Comparison of ENCODE assay signal across 8 cellular contexts in genomic region chr16:83898463-83899271, GRCh38. TPM values are rescaled to one million over a fixed set of nuclear protein-coding genes. Genes with fewer than 3 reads are reported as not detected.
DNase-seq lines count a peak whose midpoint lies in the region; ATAC-seq and TF ChIP-seq lines count a peak whose summit lies in the region.

Gene MLYCD, plus strand, starts transcription at chr16:83899115. Its CDS starts 30 bp downstream, at chr16:83899145.

- DNase-seq in C1 segment of cervical spinal cord (lab: John Stamatoyannopoulos, UW): peak; percentile 8 to 95 (median 83)
- DNase-seq in NOMO-1 (lab: John Stamatoyannopoulos, UW; ENCODE audit: unreplicated experiment in 2 of 2): peak; percentile 75 to 77
- DNase-seq in activated CD8-positive, alpha-beta memory T cell treated with anti-CD3 and anti-CD28 coated beads, Interleukin-2, amount 50 U/mL, for 24 hours (ENCODE audit: extremely low read depth): peak; percentile 27
- DNase-seq in endodermal cell: peak; percentile 95
- DNase-seq in mesothelial cell of epicardium (ENCODE audit: low spot score in 2 of 2, unreplicated experiment in 2 of 2): peak; percentile 66 to 75
- peak; percentile 31 to 62 for DNase-seq in stimulated activated CD8-positive, alpha-beta memory T cell treated with anti-CD3 and anti-CD28 coated beads, Interleukin-15, amount 100 ng/mL, for 4 hours (ENCODE audit: low read depth in 2 of 2)

- no peak for TF ChIP-seq CTCF in endodermal cell (conservative IDR thresholded peaks at IDR 0.05)
- no peak for TF ChIP-seq CTCF in mesothelial cell of epicardium (IDR thresholded peaks at IDR 0.05; ENCODE audit: unreplicated experiment)

- H3K36me3 ChIP-seq in endodermal cell (ENCODE audit: control insufficient read depth, insufficient read depth, low read length): no peaks in the 10 kb centered on the region

- H3K4me1 ChIP-seq in endodermal cell (ENCODE audit: control insufficient read depth, insufficient read depth, low read length): peaks cover 8% of the 10 kb centered on the region

- H3K9me3 Mint-ChIP-seq in endodermal cell (peaks cover 8% of the 10 kb centered on the region), mesothelial cell of epicardium (no peaks in the 10 kb centered on the region)

- H3K9me3 ChIP-seq in endodermal cell (ENCODE audit: control insufficient read depth, low read length): no peaks in the 10 kb centered on the region

- H3K9ac ChIP-seq in endodermal cell (ENCODE audit: extremely low read depth, low read length, poor library complexity, severe bottlenecking): peak within 1 kb of the TSS; percentile 73

- H3K36me3 Mint-ChIP-seq in endodermal cell (ENCODE audit: low read depth) (peaks cover 18% of the 10 kb centered on the region), mesothelial cell of epicardium (no peaks in the 10 kb centered on the region)

- 7 to 51% methylated on average over 7 to 68 of the region's 69 CpGs for WGBS in endodermal cell (ENCODE audit: insufficient coverage in 1 of 2, insufficient read length in 1 of 2), 2 experiments

- H3K27ac Mint-ChIP-seq in endodermal cell (peak within 1 kb of the TSS; percentile 91), mesothelial cell of epicardium (peak within 1 kb of the TSS; percentile 79)

- peak; percentile 76 for ATAC-seq in GM19043 (IDR thresholded peaks at IDR 0.05; ENCODE audit: low read depth, unreplicated experiment)
- peak; percentile 92 for ATAC-seq in HG03280 (IDR thresholded peaks at IDR 0.05; ENCODE audit: unreplicated experiment)

- H3K27me3 ChIP-seq in endodermal cell (ENCODE audit: control insufficient read depth, insufficient read depth, low read length, poor library complexity, severe bottlenecking): no peaks in the 10 kb centered on the region

- H3K4me3 Mint-ChIP-seq in endodermal cell: peak within 1 kb of the TSS; percentile 77
- peak within 1 kb of the TSS; percentile 83 for H3K4me3 Mint-ChIP-seq in mesothelial cell of epicardium

- peak within 1 kb of the TSS; percentile 95 for H3K4me3 ChIP-seq in endodermal cell (ENCODE audit: low read length)

- H3K27ac ChIP-seq in endodermal cell (ENCODE audit: low read depth, low read length): no peak within 1 kb of the TSS

- H3K27me3 Mint-ChIP-seq in endodermal cell (ENCODE audit: insufficient read depth) (no peaks in the 10 kb centered on the region), mesothelial cell of epicardium (ENCODE audit: low read depth) (peaks cover 8% of the 10 kb centered on the region)

- peaks cover 34% of the 10 kb centered on the region for H3K4me1 Mint-ChIP-seq in endodermal cell
- H3K4me1 Mint-ChIP-seq in mesothelial cell of epicardium: peaks cover 17% of the 10 kb centered on the region

RNA-seq across cellular contexts. Expression of gene MLYCD, which starts in this region (rescaled TPM):
- total RNA-seq in endodermal cell (10 to 100 TPM; 11.1 to 19.0 TPM), mesothelial cell of epicardium (6.9 to 7.4 TPM (median 7.4 TPM) in 3 replicates)
- polyA plus RNA-seq in endodermal cell (2013, experiment 1 of 2): 3.6 TPM
- 3.4 TPM for polyA plus RNA-seq in endodermal cell (2013, experiment 2 of 2)

Comparison
In these comparisons a context has a peak if more than half of its experiments do, and no peak if none do; other contexts are left out.
1. DNase-seq: peak in every context shown above with its lines; median percentile 95 in endodermal cell; 83 in C1 segment of cervical spinal cord; 76 in NOMO-1; 70 in mesothelial cell of epicardium; 46 in stimulated activated CD8-positive, alpha-beta memory T cell treated with anti-CD3 and anti-CD28 coated beads, Interleukin-15, amount 100 ng/mL, for 4 hours; 27 in activated CD8-positive, alpha-beta memory T cell treated with anti-CD3 and anti-CD28 coated beads, Interleukin-2, amount 50 U/mL, for 24 hours.